6 cellular contexts compared by ENCODE assay signal in genomic region chr17:53319947-53320346, GRCh38.
"Had no signal": no experiment of that assay in that cellular context is flagged by ENCODE, and none has a peak within 500 bp of the region (broad histone marks: within the 10 kb centered on the region; RNA-seq: fewer than 3 reads in every experiment).

No MANE protein-coding gene starts in this region.

- FAIRE-seq: HTR-8/SVneo had no signal

- H3K4me2 ChIP-seq: KMS-11 had no signal

- DNase-seq: IMR-90, KBM-7, KG1 had no signal

- H3K9ac ChIP-seq: KMS-11 had no signal

- H3K27ac ChIP-seq: HL-60, KMS-11 had no signal
